In the genomic region with DNA sequence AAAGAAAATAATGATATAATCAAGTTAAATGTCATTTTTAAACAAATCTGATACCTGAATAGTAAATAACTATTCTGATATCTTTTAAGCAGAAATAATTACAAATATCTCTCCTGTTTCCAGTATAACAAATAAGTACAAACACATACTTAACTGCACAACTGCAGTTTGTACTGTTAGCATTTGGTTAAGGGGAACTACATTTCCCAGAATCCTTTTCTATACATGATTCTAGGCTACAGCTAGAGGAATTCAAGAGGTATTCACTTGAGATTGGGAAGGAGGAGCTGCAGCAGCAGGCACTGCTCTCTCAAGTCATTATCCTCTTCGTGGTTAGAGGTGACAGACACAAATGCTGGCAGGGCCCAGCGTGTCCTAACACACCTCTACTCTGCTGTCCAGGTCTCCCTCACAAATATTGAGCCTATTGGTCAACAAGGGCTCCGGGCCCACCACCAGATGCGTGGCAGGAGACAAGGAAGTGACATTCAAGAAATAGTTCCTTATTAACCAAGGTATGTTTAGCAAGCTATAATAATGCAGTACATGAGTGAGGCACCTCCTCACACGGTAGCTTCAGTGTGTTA, we compare ENCODE assay signal across 8 cellular contexts.
DNase-seq lines count a peak whose midpoint lies in the region; ATAC-seq and TF ChIP-seq lines count a peak whose summit lies in the region.

No MANE protein-coding gene starts in this region.

- no peaks in the 10 kb centered on the region for H3K4me1 ChIP-seq in PC-9 (replicated peaks; ENCODE audit: insufficient read depth)
- peaks cover 84 to 88% of the 10 kb centered on the region in 2 donors for H3K4me1 ChIP-seq in gastrocnemius medialis

- peaks cover 70% of the 10 kb centered on the region for H3F3A ChIP-seq in PC-9 (ENCODE audit: insufficient read depth, low read depth)

- CTCF ChIA-PET in PC-9 (lab: Charles Lee): interaction anchor here (0.5 to 0.6 kb wide), 2 partner anchors 107 to 1093 kb away, joined by 3 read pairs; no protein-coding TSS in a partner anchor

- H3K27me3 ChIP-seq in PC-9 (ENCODE audit: insufficient read depth, low read depth) (no peaks in the 10 kb centered on the region), gastrocnemius medialis (no peaks in the 10 kb centered on the region)

- no peak overlapping the region for H3K4me2 ChIP-seq in PC-9

- H3K79me2 ChIP-seq in PC-9 (ENCODE audit: low read depth): peaks cover 93% of the 10 kb centered on the region

- in situ Hi-C loops in gastrocnemius medialis (cut with MboI; ENCODE audit: low sequenced_read_pairs in 4 of 4): no loop called here

- DNase-seq in NCI-H2107 treated with DMSO at 0.1 percent for 48 hours (lab: John Stamatoyannopoulos, UW; ENCODE audit: unreplicated experiment) (peak; percentile 28), NCI-H2107 (lab: John Stamatoyannopoulos, UW) (no peak), PC-9 (no peak), gastrocnemius medialis (no peak), NCI-H774 (lab: John Stamatoyannopoulos, UW) (no peak)

- no peak for TF ChIP-seq POLR2A in gastrocnemius medialis (IDR thresholded peaks at IDR 0.05)

- H3K36me3 ChIP-seq in PC-9 (ENCODE audit: low read depth) (peaks cover 60% of the 10 kb centered on the region), gastrocnemius medialis (peaks cover 0 to 15% of the 10 kb centered on the region in 2 donors)

- peaks cover 82% of the 10 kb centered on the region for H4K20me1 ChIP-seq in PC-9 (ENCODE audit: insufficient read depth)

- BruUV-seq in PC-9 (replicated peaks; lab: Mats Ljungman, UMichigan): no TSS peak

- ATAC-seq in esophagus mucosa (peak; percentile 45), gastrocnemius medialis (no peak), GM21381 (IDR thresholded peaks at IDR 0.05; ENCODE audit: unreplicated experiment) (no peak), GM21367 (IDR thresholded peaks at IDR 0.05; ENCODE audit: unreplicated experiment) (no peak)

- intact Hi-C loops in PC-9 (cut with micrococcal nuclease; ENCODE audit: unreplicated experiment): no loop called here
- intact Hi-C loops in gastrocnemius medialis (cut with DNase I; ENCODE audit: low total_unique reads): no loop called here

- H3K9me3 ChIP-seq in PC-9 (ENCODE audit: insufficient read depth, low read depth): no peaks in the 10 kb centered on the region
- no peaks in the 10 kb centered on the region for H3K9me3 ChIP-seq in gastrocnemius medialis

- POLR2A ChIA-PET in PC-9 (lab: Charles Lee; ENCODE audit: unreplicated experiment): interaction anchor here (0.6 kb wide), 1 partner anchor 246 kb away, joined by 3 read pairs; no protein-coding TSS in a partner anchor

- no peak for TF ChIP-seq CTCF in PC-9 (conservative IDR thresholded peaks at IDR 0.05)
- no peak for TF ChIP-seq CTCF in gastrocnemius medialis (IDR thresholded peaks at IDR 0.05 in 4 of 5, conservative IDR thresholded peaks at IDR 0.05 in 1 of 5)

- H3K4me3 ChIP-seq in PC-9 (no peak overlapping the region), gastrocnemius medialis (peak overlapping the region in 1 of 4 donors; percentile 7)

- no peaks in the 10 kb centered on the region for H3K9me2 ChIP-seq in PC-9 (ENCODE audit: insufficient read depth)

- H2AFZ ChIP-seq in PC-9: no peak overlapping the region

- H3K27ac ChIP-seq in PC-9 (peak overlapping the region; percentile 0; the same call in 1 of the 2 replicates), gastrocnemius medialis (peak overlapping the region; percentile 59 to 67 (median 63))
